In the genomic region with DNA sequence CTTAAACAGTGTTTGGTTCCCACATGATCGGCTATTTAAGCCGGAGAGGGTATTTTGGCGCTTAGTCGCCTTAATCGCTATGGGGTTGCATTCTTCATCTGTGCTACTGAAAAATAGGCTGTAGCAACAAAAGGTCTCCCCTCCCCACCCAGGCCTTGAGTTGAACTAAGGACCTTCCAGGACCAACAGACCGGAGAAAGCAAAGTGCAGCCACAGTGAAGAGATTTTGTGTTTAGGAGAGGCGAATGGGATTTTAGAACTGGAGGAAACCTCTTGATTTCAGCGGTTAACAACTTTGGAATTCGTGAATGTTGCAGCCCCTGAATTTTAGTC, we compare ENCODE assay signal across 10 cellular contexts. TPM values are rescaled to one million over a fixed set of nuclear protein-coding genes. Genes with fewer than 3 reads are reported as not detected.
DNase-seq lines count a peak whose midpoint lies in the region; ATAC-seq, FAIRE-seq and TF ChIP-seq lines count a peak whose summit lies in the region.
"Had no signal": no experiment of that assay in that cellular context is flagged by ENCODE, and none has a peak within 500 bp of the region (broad histone marks: within the 10 kb centered on the region; RNA-seq: fewer than 3 reads in every experiment).

No MANE protein-coding gene starts in this region.

- H3K27me3 ChIP-seq in left ventricle myocardium inferior (ENCODE audit: low read depth) (no peaks in the 10 kb centered on the region), mononuclear cell (ENCODE audit: insufficient read depth, low read length) (peaks cover 64% of the 10 kb centered on the region), uterus (no peaks in the 10 kb centered on the region)

- H3K4me1 ChIP-seq in left ventricle myocardium inferior (peaks cover 70% of the 10 kb centered on the region), mononuclear cell (ENCODE audit: insufficient read depth, low read length) (peaks cover 41% of the 10 kb centered on the region), uterus (no peaks in the 10 kb centered on the region)

- DNase-seq in left ventricle myocardium inferior: no peak
- no peak for DNase-seq in Right ventricle myocardium inferior (ENCODE audit: missing footprints)
- DNase-seq in choroid plexus epithelial cell (ENCODE audit: low read depth): no peak
- DNase-seq in uterus: no peak
- no peak for DNase-seq in H54 (ENCODE audit: insufficient read length, low spot score)

- H3K4me3 ChIP-seq in left ventricle myocardium inferior: peak overlapping the region; percentile 73
- H3K4me3 ChIP-seq in choroid plexus epithelial cell (ENCODE audit: low read depth, low read length): peak overlapping the region; percentile 61
- H3K4me3 ChIP-seq in mononuclear cell (ENCODE audit: low read length): peak overlapping the region; percentile 55
- H3K4me3 ChIP-seq in uterus: peak overlapping the region; percentile 54

- H3K9me3 ChIP-seq in left ventricle myocardium inferior (replicated peaks) (no peaks in the 10 kb centered on the region), mononuclear cell (ENCODE audit: low read depth, low read length) (no peaks in the 10 kb centered on the region), uterus (no peaks in the 10 kb centered on the region)

- TF ChIP-seq POLR2A in uterus (IDR thresholded peaks at IDR 0.05) (no peak), H54 (IDR thresholded peaks at IDR 0.05; ENCODE audit: low read depth, low read length) (no peak)

- TF ChIP-seq CTCF in left ventricle myocardium inferior (IDR thresholded peaks at IDR 0.05; ENCODE audit: borderline replicate concordance): no peak
- TF ChIP-seq CTCF in choroid plexus epithelial cell (conservative IDR thresholded peaks at IDR 0.05; ENCODE audit: low read depth, low read length): no peak
- no peak for TF ChIP-seq CTCF in uterus (IDR thresholded peaks at IDR 0.05)

- no peak for FAIRE-seq in H54 (lab: Jason Lieb, UNC)
- FAIRE-seq: G401.6, TTC549 had no signal

- H3K36me3 ChIP-seq in left ventricle myocardium inferior (no peaks in the 10 kb centered on the region), uterus (no peaks in the 10 kb centered on the region)

- intact Hi-C loops in left ventricle myocardium inferior (cut with micrococcal nuclease) (no loop called here), Right ventricle myocardium inferior (cut with DNase I) (loop anchor here (2.0 kb wide), 1 partner anchor 34 kb away; no protein-coding TSS in a partner anchor), uterus (cut with DNase I; ENCODE audit: low total_unique reads) (no loop called here)

- ATAC-seq in Right ventricle myocardium inferior (no peak), GM18520 (IDR thresholded peaks at IDR 0.05; ENCODE audit: unreplicated experiment) (no peak), GM21529 (IDR thresholded peaks at IDR 0.05; ENCODE audit: unreplicated experiment) (no peak)

- H3K27ac ChIP-seq in left ventricle myocardium inferior (replicated peaks) (peak overlapping the region; percentile 90), uterus (peak overlapping the region; percentile 88 to 89)

RNA-seq across cellular contexts. Expression of a gene that starts 1.4 kb away (rescaled TPM):
- total RNA-seq in left ventricle myocardium inferior: 42.0 TPM
- 44.7 TPM for total RNA-seq in Right ventricle myocardium inferior
- 116 TPM for total RNA-seq in mononuclear cell
- 100 to 1,000 TPM in 2 of 4 donors, 10 to 100 TPM in 2; 57.4 to 195 (median 120) TPM for total RNA-seq in uterus
